In the genomic region with DNA sequence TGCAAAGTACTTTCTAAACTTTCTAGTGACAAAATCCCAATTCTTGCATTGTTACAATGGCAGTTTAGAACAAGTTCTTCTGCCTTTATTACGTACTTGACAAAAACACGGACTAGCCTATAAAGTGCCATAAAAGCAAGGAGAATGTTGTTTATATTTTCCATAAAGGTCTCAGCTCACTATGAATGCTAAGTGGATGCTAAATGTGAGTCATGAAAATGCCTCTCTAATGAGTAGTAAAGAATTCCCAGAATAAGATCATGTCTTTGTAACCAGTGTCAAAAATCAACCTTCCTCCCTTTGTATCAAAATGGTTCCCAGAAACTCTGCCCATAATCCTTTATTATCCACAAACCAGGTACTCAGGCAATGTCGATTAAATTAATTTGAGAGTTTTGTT, we compare ENCODE assay signal across 16 cellular contexts.
A peak's percentile ranks its signal among the peaks of the same experiment; 100 is the strongest.
DNase-seq lines count a peak whose midpoint lies in the region; TF ChIP-seq lines count a peak whose summit lies in the region.
"Had no signal": no experiment of that assay in that cellular context is flagged by ENCODE, and none has a peak within 500 bp of the region (broad histone marks: within the 10 kb centered on the region; RNA-seq: fewer than 3 reads in every experiment).

No MANE protein-coding gene starts in this region.

- no peak for TF ChIP-seq CTCF in RWPE1 (conservative IDR thresholded peaks at IDR 0.05; ENCODE audit: low read depth)
- TF ChIP-seq CTCF in fibroblast of lung (conservative IDR thresholded peaks at IDR 0.05 in 1 of 2, IDR thresholded peaks at IDR 0.05 in 1 of 2; ENCODE audit: low read depth in 1 of 2, low read length in 2 of 2): no peak
- no peak for TF ChIP-seq CTCF in hepatocyte (IDR thresholded peaks at IDR 0.05; ENCODE audit: poor library complexity)

- H3K27ac ChIP-seq in RWPE1 (no peak overlapping the region), fibroblast of lung (ENCODE audit: insufficient read depth, low read length) (peak overlapping the region; percentile 16), hepatocyte (no peak overlapping the region)
- H3K27ac ChIP-seq: ascending aorta, skin epidermis had no signal

- DNase-seq in GM04503 (ENCODE audit: low read depth): peak; percentile 54
- peak; percentile 11 for DNase-seq in RWPE1 (ENCODE audit: low spot score)
- DNase-seq in fibroblast of lung (ENCODE audit: low read depth in 2 of 2): peak; percentile 75 to 88
- peak; percentile 21 for DNase-seq in skeletal muscle cell (ENCODE audit: low read depth)
- DNase-seq in hepatocyte (ENCODE audit: low spot score): no peak
- DNase-seq in superior temporal gyrus (ENCODE audit: extremely low spot score): no peak
- DNase-seq in middle frontal gyrus (ENCODE audit: extremely low spot score, low spot score): no peak
- no peak for DNase-seq in pons (ENCODE audit: low spot score)
- DNase-seq: COR-L47; effector memory CD8-positive, alpha-beta T cell; hippocampal formation; left ventricle myocardium superior; NCI-H1105 treated with DMSO at 0.1 percent for 48 hours; T-helper 9 cell had no signal

- H3K36me3 ChIP-seq in fibroblast of lung (ENCODE audit: control insufficient read depth, insufficient read depth, low read length) (no peaks in the 10 kb centered on the region), hepatocyte (replicated peaks; ENCODE audit: insufficient read depth, low read depth) (no peaks in the 10 kb centered on the region)
- H3K36me3 ChIP-seq: ascending aorta had no signal

- no peak overlapping the region for H3K4me3 ChIP-seq in fibroblast of lung (replicated peaks in 1 of 4; ENCODE audit: control extremely low read depth in 1 of 4, insufficient read depth in 1 of 4, low read depth in 3 of 4, low read length in 4 of 4)
- no peak overlapping the region for H3K4me3 ChIP-seq in skeletal muscle cell (ENCODE audit: low read depth, low read length)
- H3K4me3 ChIP-seq in hepatocyte: no peak overlapping the region
- H3K4me3 ChIP-seq: ascending aorta, skin epidermis had no signal

- CTCF ChIA-PET in RWPE1 (lab: Yijun Ruan, JAX): no interaction called here

- 74% methylated on average over 3 of the region's 3 CpGs for WGBS in hepatocyte (ENCODE audit: low lambda C conversion rate, missing lambda C conversion rate)

- H3K4me1 ChIP-seq in fibroblast of lung (ENCODE audit: control insufficient read depth, extremely low read depth, insufficient read depth, low read length) (no peaks in the 10 kb centered on the region), hepatocyte (ENCODE audit: insufficient read depth) (no peaks in the 10 kb centered on the region)
- H3K4me1 ChIP-seq: ascending aorta had no signal

- H4K20me1 ChIP-seq in fibroblast of lung (ENCODE audit: control insufficient read depth, extremely low read depth, insufficient read depth, low read length) (no peaks in the 10 kb centered on the region), hepatocyte (ENCODE audit: insufficient read depth, poor library complexity, severe bottlenecking) (no peaks in the 10 kb centered on the region)

- H3K9me3 ChIP-seq in fibroblast of lung (ENCODE audit: control insufficient read depth, insufficient read depth, low read depth, low read length) (no peaks in the 10 kb centered on the region), hepatocyte (ENCODE audit: low read depth) (no peaks in the 10 kb centered on the region)
- H3K9me3 ChIP-seq: ascending aorta had no signal

- POLR2A ChIA-PET in RWPE1 (lab: Yijun Ruan, JAX; ENCODE audit: low non-redundant PET): no interaction called here

- H2AFZ ChIP-seq in fibroblast of lung (ENCODE audit: low read length) (no peak overlapping the region), hepatocyte (no peak overlapping the region)

- no peaks in the 10 kb centered on the region for H3K9me2 ChIP-seq in hepatocyte (replicated peaks; ENCODE audit: insufficient read depth)

- H3K4me2 ChIP-seq in fibroblast of lung (ENCODE audit: extremely low read depth, insufficient read depth, low read length): no peak overlapping the region
- no peak overlapping the region for H3K4me2 ChIP-seq in hepatocyte

- H3K79me2 ChIP-seq in fibroblast of lung (ENCODE audit: control insufficient read depth, insufficient read depth, low read length) (no peaks in the 10 kb centered on the region), hepatocyte (no peaks in the 10 kb centered on the region)

- no peaks in the 10 kb centered on the region for H3K27me3 ChIP-seq in fibroblast of lung (ENCODE audit: control insufficient read depth, insufficient read depth, low read length)
- H3K27me3 ChIP-seq in hepatocyte: no peaks in the 10 kb centered on the region
- H3K27me3 ChIP-seq: ascending aorta had no signal

- no peak overlapping the region for H3K9ac ChIP-seq in fibroblast of lung (ENCODE audit: insufficient read depth, low read length)

Comparison
In these comparisons a context has a peak if more than half of its experiments do, and no peak if none do; other contexts are left out.
1. DNase-seq: peak in GM04503 (single experiment), RWPE1 (single experiment), fibroblast of lung (2 of 2) and skeletal muscle cell (single experiment); none in hepatocyte (single experiment), superior temporal gyrus (single experiment), middle frontal gyrus (single experiment) and pons (single experiment).